ENCODE assay signal across 9 cellular contexts in the genomic region with DNA sequence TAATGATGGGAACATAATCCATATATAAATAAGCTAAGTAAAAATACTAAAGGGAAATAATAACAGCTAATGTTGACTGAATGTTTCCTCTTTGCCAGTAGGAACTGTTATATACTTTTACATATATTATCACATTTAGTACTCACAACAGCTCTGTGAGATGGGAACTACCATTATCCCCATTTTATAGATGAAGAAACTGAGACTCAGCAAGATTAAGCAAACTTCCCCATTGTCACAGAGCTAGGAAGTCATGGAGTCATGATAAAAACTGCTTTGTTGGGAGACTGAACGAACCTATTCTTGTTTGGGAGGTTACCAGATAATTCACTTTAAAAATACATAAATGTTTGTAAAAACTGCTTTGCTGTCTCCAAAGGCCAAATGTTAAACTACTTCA. TPM values are rescaled to one million over a fixed set of nuclear protein-coding genes. Genes with fewer than 3 reads are reported as not detected.
"Had no signal": no experiment of that assay in that cellular context is flagged by ENCODE, and none has a peak within 500 bp of the region (broad histone marks: within the 10 kb centered on the region; RNA-seq: fewer than 3 reads in every experiment).

No MANE protein-coding gene starts in this region.

- H3K9me3 Mint-ChIP-seq: GM23338, H9 had no signal

- FAIRE-seq: H1, H54 had no signal

- H3K27ac Mint-ChIP-seq: GM23338, H9 had no signal

- H2AFZ ChIP-seq: GM23338 had no signal

- H3K4me3 ChIP-seq: GM23338 had no signal

- ATAC-seq: GM23338 had no signal

- H3K4me2 ChIP-seq: GM23338 had no signal

- DNase-seq: H9, HCEC 1CT, IMR-90, KBM-7 had no signal

- H3K27ac ChIP-seq: HL-60 had no signal

- H3K4me3 Mint-ChIP-seq: GM23338, H9 had no signal

RNA-seq across cellular contexts. Expression of gene WNT8A, which starts 23.4 kb away (rescaled TPM):
- total RNA-seq: GM23338, H1, HT1080, IMR-90 had no signal
- polyA plus RNA-seq: GM23338, IMR-90 had no signal

RNA-seq across cellular contexts. Expression of gene NME5, which starts 32.0 kb away (rescaled TPM):
- total RNA-seq: GM23338, HT1080 had no signal
